Comparison of ENCODE assay signal across 13 cellular contexts in the genomic region with DNA sequence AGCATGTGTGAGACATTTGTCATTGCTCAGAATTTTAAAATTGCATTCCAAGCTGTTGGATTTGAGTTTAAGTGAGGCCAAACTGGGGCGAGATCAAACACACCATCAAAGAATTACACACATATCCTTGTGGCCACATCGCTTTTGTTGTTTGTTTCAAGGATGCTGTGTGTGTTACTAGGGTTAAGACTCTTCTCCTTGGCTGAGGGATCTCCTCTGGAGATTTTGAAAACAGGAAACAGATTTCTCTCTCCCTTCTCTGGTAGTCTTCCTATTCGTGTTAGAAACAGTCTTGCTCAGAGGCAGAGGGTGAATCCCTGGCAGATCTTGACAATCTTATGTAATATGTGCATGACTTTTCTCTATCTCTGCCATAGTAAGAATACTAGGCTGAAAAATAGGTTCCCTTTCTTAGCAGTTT.
DNase-seq lines count a peak whose midpoint lies in the region; ATAC-seq, FAIRE-seq and TF ChIP-seq lines count a peak whose summit lies in the region.
"Had no signal": no experiment of that assay in that cellular context is flagged by ENCODE, and none has a peak within 500 bp of the region (broad histone marks: within the 10 kb centered on the region; RNA-seq: fewer than 3 reads in every experiment).

No MANE protein-coding gene starts in this region.

- peak; percentile 56 for DNase-seq in GM03348 (ENCODE audit: low spot score)
- DNase-seq in NCI-H82 (lab: John Stamatoyannopoulos, UW) = peak; percentile 74
- DNase-seq in caudate nucleus (lab: John Stamatoyannopoulos, UW) = peak in 7 of 61 donors; percentile 5 to 49 (median 10)
- DNase-seq in naive thymus-derived CD8-positive, alpha-beta T cell = no peak
- no peak for DNase-seq in urothelium cell line (ENCODE audit: low spot score)
- DNase-seq in activated T-helper 2 cell treated with anti-CD3 and anti-CD28 coated beads, Interferon-gamma antibody, Interleukin-2, Interleukin-4, amounts not matched to agents 10 μg/mL and 5 μg/mL and 100 μg/mL, durations not matched to agents 14 hours and 24 hours and 36 hours (ENCODE audit: low spot score) = no peak
- no peak for DNase-seq in omental fat pad (ENCODE audit: low spot score)
- DNase-seq in ecto neural progenitor cell (ENCODE audit: low spot score) = no peak
- DNase-seq: activated T-cell treated with anti-CD3 and anti-CD28 coated beads for 4 hours, mucosa of descending colon, NCI-H1417, T1000 had no signal

- FAIRE-seq in urothelium cell line (lab: Jason Lieb, UNC) = no peak

- no peaks in the 10 kb centered on the region for H3K27me3 Mint-ChIP-seq in naive thymus-derived CD8-positive, alpha-beta T cell
- no peaks in the 10 kb centered on the region for H3K27me3 Mint-ChIP-seq in activated T-helper 2 cell treated with anti-CD3 and anti-CD28 coated beads, Interferon-gamma antibody, Interleukin-2, Interleukin-4, amounts not matched to agents 10 μg/mL and 5 μg/mL and 100 μg/mL, durations not matched to agents 14 hours and 24 hours and 36 hours (ENCODE audit: low read depth)

- POLR2A ChIA-PET in naive thymus-derived CD8-positive, alpha-beta T cell (lab: Charles Lee) = no interaction called here

- H3K9me3 Mint-ChIP-seq in naive thymus-derived CD8-positive, alpha-beta T cell = no peaks in the 10 kb centered on the region
- H3K9me3 Mint-ChIP-seq in activated T-helper 2 cell treated with anti-CD3 and anti-CD28 coated beads, Interferon-gamma antibody, Interleukin-2, Interleukin-4, amounts not matched to agents 10 μg/mL and 5 μg/mL and 100 μg/mL, durations not matched to agents 14 hours and 24 hours and 36 hours = no peaks in the 10 kb centered on the region

- intact Hi-C loops in activated T-helper 2 cell treated with anti-CD3 and anti-CD28 coated beads, Interferon-gamma antibody, Interleukin-2, Interleukin-4, amounts not matched to agents 10 μg/mL and 5 μg/mL and 100 μg/mL, durations not matched to agents 14 hours and 24 hours and 36 hours (cut with micrococcal nuclease) = no loop called here

- H3K4me1 Mint-ChIP-seq in naive thymus-derived CD8-positive, alpha-beta T cell = peaks cover 18 to 42% (median 30%) of the 10 kb centered on the region in 4 donors
- peaks cover 24% of the 10 kb centered on the region for H3K4me1 Mint-ChIP-seq in activated T-helper 2 cell treated with anti-CD3 and anti-CD28 coated beads, Interferon-gamma antibody, Interleukin-2, Interleukin-4, amounts not matched to agents 10 μg/mL and 5 μg/mL and 100 μg/mL, durations not matched to agents 14 hours and 24 hours and 36 hours (ENCODE audit: low read depth)

- H3K27ac ChIP-seq in caudate nucleus (ENCODE audit: low read depth, low read length) = peak overlapping the region; percentile 49
- H3K27ac ChIP-seq: coronary artery had no signal

- ATAC-seq in naive thymus-derived CD8-positive, alpha-beta T cell = peak in 1 of 2 donors; percentile 30
- no peak for ATAC-seq in omental fat pad (ENCODE audit: low FRiP score)
- ATAC-seq: mucosa of descending colon had no signal

- TF ChIP-seq CTCF in omental fat pad (IDR thresholded peaks at IDR 0.05) = no peak

- peaks cover 0 to 57% (median 19%) of the 10 kb centered on the region in 3 donors for H3K36me3 Mint-ChIP-seq in naive thymus-derived CD8-positive, alpha-beta T cell
- peaks cover 68% of the 10 kb centered on the region for H3K36me3 Mint-ChIP-seq in activated T-helper 2 cell treated with anti-CD3 and anti-CD28 coated beads, Interferon-gamma antibody, Interleukin-2, Interleukin-4, amounts not matched to agents 10 μg/mL and 5 μg/mL and 100 μg/mL, durations not matched to agents 14 hours and 24 hours and 36 hours (ENCODE audit: low read depth)

- peak overlapping the region; percentile 62 to 91 (median 76) for H3K27ac Mint-ChIP-seq in naive thymus-derived CD8-positive, alpha-beta T cell
- H3K27ac Mint-ChIP-seq in activated T-helper 2 cell treated with anti-CD3 and anti-CD28 coated beads, Interferon-gamma antibody, Interleukin-2, Interleukin-4, amounts not matched to agents 10 μg/mL and 5 μg/mL and 100 μg/mL, durations not matched to agents 14 hours and 24 hours and 36 hours = no peak overlapping the region

- no peak overlapping the region for H3K4me3 Mint-ChIP-seq in naive thymus-derived CD8-positive, alpha-beta T cell
- no peak overlapping the region for H3K4me3 Mint-ChIP-seq in activated T-helper 2 cell treated with anti-CD3 and anti-CD28 coated beads, Interferon-gamma antibody, Interleukin-2, Interleukin-4, amounts not matched to agents 10 μg/mL and 5 μg/mL and 100 μg/mL, durations not matched to agents 14 hours and 24 hours and 36 hours (ENCODE audit: low read depth)

Comparison
In these comparisons a context has a peak if more than half of its experiments do, and no peak if none do; other contexts are left out.
1. DNase-seq: peak in GM03348 (single experiment) and NCI-H82 (single experiment); none in naive thymus-derived CD8-positive, alpha-beta T cell (0 of 10), urothelium cell line (single experiment), activated T-helper 2 cell treated with anti-CD3 and anti-CD28 coated beads, Interferon-gamma antibody, Interleukin-2, Interleukin-4, amounts not matched to agents 10 μg/mL and 5 μg/mL and 100 μg/mL, durations not matched to agents 14 hours and 24 hours and 36 hours (single experiment), omental fat pad (single experiment) and ecto neural progenitor cell (single experiment).